26 cellular contexts compared by ENCODE assay signal in the genomic region with DNA sequence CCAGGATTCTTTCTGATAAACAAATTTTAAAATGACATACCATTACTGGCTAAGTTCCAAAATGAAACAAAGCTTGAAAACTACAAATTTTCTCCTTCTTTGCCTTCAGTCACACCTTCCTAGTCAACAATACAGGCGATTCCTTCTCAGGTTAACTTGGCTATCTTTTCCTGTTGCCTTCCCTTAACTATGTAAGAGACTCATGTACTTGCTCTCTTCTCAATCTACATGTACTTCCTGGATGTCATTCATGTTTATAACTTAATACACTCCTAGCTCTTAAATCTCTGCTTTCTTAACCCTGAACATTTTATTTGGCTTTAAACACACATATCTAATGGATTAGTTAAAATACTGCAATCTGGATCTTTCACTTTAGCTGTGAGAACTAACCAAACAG.
"Had no signal": no experiment of that assay in that cellular context is flagged by ENCODE, and none has a peak within 500 bp of the region (broad histone marks: within the 10 kb centered on the region; RNA-seq: fewer than 3 reads in every experiment).

No MANE protein-coding gene starts in this region.

- H3K4me2 ChIP-seq: SK-N-SH had no signal

- DNase-seq: activated B cell treated with CpG ODN at 0.5 μM for 24 hours; activated CD4-positive, alpha-beta memory T cell treated with anti-CD3 and anti-CD28 coated beads for 36 hours; activated CD4-positive, alpha-beta T cell treated with anti-CD3 and anti-CD28 coated beads for 4 hours; activated CD4-positive, alpha-beta T cell treated with anti-CD3 and anti-CD28 coated beads, Interleukin-2, amount 50 U/mL, for 1 hour; activated CD4-positive, CD25-positive, alpha-beta regulatory T cell treated with anti-CD3 and anti-CD28 coated beads, Interleukin-2, amount 50 U/mL, for 72 hours; activated CD8-positive, alpha-beta memory T cell treated with anti-CD3 and anti-CD28 coated beads, Interleukin-2, amount 50 U/mL, for 4 hours; activated gamma-delta T cell treated with Interleukin-2 at 50 U/mL for 16 hours; activated naive CD4-positive, alpha-beta T cell treated with anti-CD3 and anti-CD28 coated beads for 36 hours; activated T-cell treated with anti-CD3 and anti-CD28 coated beads for 4 hours; activated T-cell treated with anti-CD3 and anti-CD28 coated beads, Interleukin-2, amount 50 U/mL, for 4 hours; adrenal gland; central memory CD4-positive, alpha-beta T cell; KG1; MM.1S; NCI-H1105; NCI-H1417 treated with DMSO at 0.1 percent for 48 hours; NCI-H187 treated with DMSO at 0.1 percent for 48 hours; NCI-H2081; NCI-H345; NCI-H524 treated with DMSO at 0.1 percent for 48 hours; SHP77; SK-N-SH had no signal

- H3K9ac ChIP-seq: SK-N-SH had no signal

- ATAC-seq: activated naive CD4-positive, alpha-beta T cell treated with anti-CD3 and anti-CD28 coated beads, Interleukin-2, amount 50 U/mL, for 72 hours; activated T-cell treated with anti-CD3 and anti-CD28 coated beads, Interleukin-2, amount 50 U/mL, for 4 hours; Panc1 had no signal

- H3K4me3 ChIP-seq: adrenal gland, SJSA1 had no signal

- H3K9me3 ChIP-seq: adrenal gland, SJSA1, SK-N-SH had no signal

- H3K27me3 ChIP-seq: adrenal gland, SJSA1 had no signal

- H3K4me1 ChIP-seq: adrenal gland, SJSA1 had no signal

- H3K27ac ChIP-seq: adrenal gland, SJSA1, VCaP had no signal
